Comparison of ENCODE assay signal across 8 cellular contexts in genomic region chr6:41920921-41921711, GRCh38. TPM values are rescaled to one million over a fixed set of nuclear protein-coding genes. Genes with fewer than 3 reads are reported as not detected.
DNase-seq lines count a peak whose midpoint lies in the region; ATAC-seq, FAIRE-seq and TF ChIP-seq lines count a peak whose summit lies in the region.

Gene BYSL, plus strand, starts transcription at chr6:41921499. Its CDS starts 64 bp downstream, at chr6:41921563.
Gene MED20, minus strand, starts transcription at chr6:41921139. Its CDS starts 121 bp downstream, at chr6:41921018.

- H3K27ac ChIP-seq in adipose tissue (ENCODE audit: low read depth, low read length) = peak within 1 kb of the TSS; percentile 68
- H3K27ac ChIP-seq in heart left ventricle = peak within 1 kb of the TSS; percentile 95 to 99 (median 98)
- H3K27ac ChIP-seq in upper lobe of right lung = peak within 1 kb of the TSS; percentile 98

- no peaks in the 10 kb centered on the region for H3K9me3 ChIP-seq in heart left ventricle
- no peaks in the 10 kb centered on the region for H3K9me3 ChIP-seq in upper lobe of right lung

- ATAC-seq in HG02840 (IDR thresholded peaks at IDR 0.05; ENCODE audit: low FRiP score, unreplicated experiment) (peak; percentile 95), heart left ventricle (peak; percentile 98 to 99 (median 98)), upper lobe of right lung (peak; percentile 98)

- H3K4me1 ChIP-seq in heart left ventricle = peaks cover 3 to 48% (median 23%) of the 10 kb centered on the region in 12 donors
- peaks cover 29% of the 10 kb centered on the region for H3K4me1 ChIP-seq in upper lobe of right lung

- TF ChIP-seq POLR2A in GM12891 (IDR thresholded peaks at IDR 0.05; ENCODE audit: low read depth, low read length) = 0 out of 2 replicates have a peak, but pooled peaks have one; percentile 40
- TF ChIP-seq POLR2A in heart left ventricle (IDR thresholded peaks at IDR 0.05) = peak in 1 of 2 donors; percentile 62

- H3K27me3 ChIP-seq in heart left ventricle (no peaks in the 10 kb centered on the region), upper lobe of right lung (no peaks in the 10 kb centered on the region)

- FAIRE-seq in GM12891 (lab: Jason Lieb, UNC) = peak; percentile 76

- DNase-seq in GM12891 (ENCODE audit: insufficient read length, low spot score) (peak; percentile 91), NCI-H1436 (lab: John Stamatoyannopoulos, UW) (peak; percentile 89), T follicular helper cell (ENCODE audit: low read depth) (peak; percentile 91), heart left ventricle (peak; percentile 93 to 95 (median 95)), posterior cingulate gyrus (peak; percentile 91 to 99 (median 96)), upper lobe of right lung (peak; percentile 95)

- peaks cover 0 to 29% (median 12%) of the 10 kb centered on the region in 9 donors for H3K36me3 ChIP-seq in heart left ventricle
- H3K36me3 ChIP-seq in upper lobe of right lung = peaks cover 12% of the 10 kb centered on the region

- TF ChIP-seq CTCF in heart left ventricle (IDR thresholded peaks at IDR 0.05) = peak; percentile 89 to 100 (median 99)
- TF ChIP-seq CTCF in upper lobe of right lung (IDR thresholded peaks at IDR 0.05) = peak; percentile 99

- H3K4me3 ChIP-seq in heart left ventricle (peak within 1 kb of the TSS; percentile 64 to 93 (median 83)), upper lobe of right lung (peak within 1 kb of the TSS; percentile 95)

- 0 to 1% (median 0%) methylated on average over 55 of the region's 55 CpGs for WGBS in adipose tissue, 3 donors
- 0% methylated on average over 46 to 55 of the region's 55 CpGs for WGBS in heart left ventricle, 4 donors

- intact Hi-C loops in heart left ventricle (cut with DNase I) = loop anchor here in 9 of 10 donors (1.0 to 10.0 kb wide), 12 partner anchors 26 to 296 kb away; partner anchors contain the start of genes TOMM6 (in 8 of the 9), MRPS10 (in 3 of the 9) and USP49 (in 1 of the 9)
- intact Hi-C loops in posterior cingulate gyrus (cut with DNase I) = loop anchor here (1.0 to 5.0 kb wide), 2 partner anchors 134 to 296 kb away; partner anchors contain the start of genes MRPS10 and TOMM6
- intact Hi-C loops in upper lobe of right lung (cut with DNase I) = no loop called here

TF ChIP-seq in GM12891, 5 proteins besides CTCF, POLR2A, EP300 and RAD21:
- peak; percentile 66 for TF ChIP-seq SPI1 (IDR thresholded peaks at IDR 0.05; ENCODE audit: low read depth, low read length)
- TF ChIP-seq POLR2AphosphoS5 (IDR thresholded peaks at IDR 0.05; ENCODE audit: low read depth, low read length) = peak; percentile 35; the same call in 1 of the 2 replicates
- TF ChIP-seq PAX5 (IDR thresholded peaks at IDR 0.05; ENCODE audit: insufficient read depth, low read length, severe bottlenecking) = peak; percentile 7
- peak; percentile 20; the same call in 1 of the 2 replicates for TF ChIP-seq POU2F2 (IDR thresholded peaks at IDR 0.05; ENCODE audit: low read depth, low read length)
- TF ChIP-seq TAF1 (IDR thresholded peaks at IDR 0.05; ENCODE audit: low read depth, low read length) = peak; percentile 52; the same call in 1 of the 2 replicates

RNA-seq across cellular contexts. Expression of gene BYSL, which starts in this region (rescaled TPM):
- 19.1 TPM for polyA plus RNA-seq in GM12891 (2012; ENCODE audit: low read depth, missing spikeins)
- polyA plus RNA-seq in adipose tissue (10 to 100 TPM in 2 of 3 donors, 1 to 10 TPM in 1; 9.3 to 32.7 (median 12.0) TPM), heart left ventricle (10 to 100 TPM in 1 of 2 donors, 1 to 10 TPM in 1; 5.0 to 26.3 TPM)
- total RNA-seq in heart left ventricle (10 to 100 TPM in 4 of 9 donors, 1 to 10 TPM in 5; 4.5 to 15.3 (median 9.2) TPM), upper lobe of right lung (11.6 TPM)

RNA-seq across cellular contexts. Expression of gene MED20, which starts in this region (rescaled TPM):
- polyA plus RNA-seq in GM12891 (2012; ENCODE audit: low read depth, missing spikeins) = 7.1 TPM
- polyA plus RNA-seq in adipose tissue (1 to 10 TPM; 5.3 to 8.1 (median 7.0) TPM), heart left ventricle (10 to 100 TPM in 1 of 2 donors, 1 to 10 TPM in 1; 9.3 to 18.5 TPM)
- total RNA-seq in heart left ventricle (10 to 100 TPM; 13.5 to 25.5 (median 16.9) TPM), upper lobe of right lung (18.3 TPM)

Comparison
In these comparisons a context has a peak if more than half of its experiments do, and no peak if none do; other contexts are left out.
1. Peak in every context shown above with its lines: DNase-seq, ATAC-seq, H3K4me3 ChIP-seq and H3K27ac ChIP-seq.